ENCODE assay signal across 8 cellular contexts in genomic region chr5:138542956-138543729, GRCh38. TPM values are rescaled to one million over a fixed set of nuclear protein-coding genes. Genes with fewer than 3 reads are reported as not detected.
DNase-seq lines count a peak whose midpoint lies in the region; ATAC-seq, FAIRE-seq and TF ChIP-seq lines count a peak whose summit lies in the region.

Gene ETF1, minus strand, starts transcription at chr5:138543236. Its CDS starts 318 bp downstream, at chr5:138542918.

- peak; percentile 96 to 97 for DNase-seq in AML-193 (lab: John Stamatoyannopoulos, UW)
- peak; percentile 92 for DNase-seq in NCI-H510A treated with DMSO at 0.1 percent for 48 hours (lab: John Stamatoyannopoulos, UW)
- peak; percentile 97 to 98 for DNase-seq in activated CD4-positive, alpha-beta T cell treated with anti-CD3 and anti-CD28 coated beads for 24 hours (ENCODE audit: low read depth in 2 of 2)
- DNase-seq in chondrocyte (ENCODE audit: low spot score) = peak; percentile 100
- DNase-seq in kidney = peak; percentile 100
- peak; percentile 100 for DNase-seq in stimulated activated CD4-positive, alpha-beta T cell treated with anti-CD3 and anti-CD28 coated beads, Interleukin-15, amount 100 ng/mL, for 24 hours

- peak; percentile 68 for TF ChIP-seq POLR2A in GM19193 (IDR thresholded peaks at IDR 0.05; ENCODE audit: extremely low read depth, insufficient read depth, insufficient read length)

- no peaks in the 10 kb centered on the region for H3K9me3 ChIP-seq in kidney (ENCODE audit: control insufficient read depth in 1 of 2, low read length in 2 of 2)

- intact Hi-C loops in kidney (cut with DNase I) = no loop called here

- no peaks in the 10 kb centered on the region for H3K27me3 Mint-ChIP-seq in chondrocyte (ENCODE audit: low read depth)

- H3K27ac ChIP-seq in kidney (ENCODE audit: low read depth in 2 of 2, low read length in 2 of 2) = peak within 1 kb of the TSS; percentile 99 to 100

- no peaks in the 10 kb centered on the region for H3K9me3 Mint-ChIP-seq in chondrocyte (ENCODE audit: low read depth)

- peak; percentile 94 for ATAC-seq in HG03439 (IDR thresholded peaks at IDR 0.05; ENCODE audit: unreplicated experiment)

- peak within 1 kb of the TSS; percentile 99 to 100 for H3K9ac ChIP-seq in kidney (ENCODE audit: low read length in 2 of 2)

- H3K27ac Mint-ChIP-seq in chondrocyte (ENCODE audit: unreplicated experiment) = peak within 1 kb of the TSS; percentile 100

- H3K4me3 ChIP-seq in kidney (ENCODE audit: low read length in 2 of 2) = peak within 1 kb of the TSS; percentile 98

- no peaks in the 10 kb centered on the region for H3K36me3 Mint-ChIP-seq in chondrocyte (ENCODE audit: low read depth)

- H3K36me3 ChIP-seq in kidney (ENCODE audit: control insufficient read depth in 1 of 2, insufficient read depth in 2 of 2, low read length in 2 of 2) = peaks cover 0 to 4% of the 10 kb centered on the region in 2 donors

- TF ChIP-seq CTCF in chondrocyte (IDR thresholded peaks at IDR 0.05) (no peak), kidney (IDR thresholded peaks at IDR 0.05; ENCODE audit: borderline replicate concordance, extremely low read depth, insufficient read depth) (peak; percentile 20)

- H3K4me1 Mint-ChIP-seq in chondrocyte (ENCODE audit: low read depth) = peaks cover 52% of the 10 kb centered on the region

- peak within 1 kb of the TSS; percentile 98 for H3K4me3 Mint-ChIP-seq in chondrocyte (ENCODE audit: unreplicated experiment)

- FAIRE-seq in kidney (lab: Jason Lieb, UNC) = peak; percentile 97

- H3K4me1 ChIP-seq in kidney (ENCODE audit: control insufficient read depth in 1 of 2, insufficient read depth in 1 of 2, low read depth in 1 of 2, low read length in 2 of 2) = peaks cover 19 to 30% of the 10 kb centered on the region in 2 donors

RNA-seq across cellular contexts. Expression of gene ETF1, which starts in this region (rescaled TPM):
- total RNA-seq in chondrocyte (85.2 to 92.1 TPM (median 88.6 TPM) in 3 replicates), kidney (85.6 TPM)
- 37.5 TPM for polyA plus RNA-seq in kidney (ENCODE audit: insufficient read depth, low read depth, low replicate concordance)

Comparison
In these comparisons a context has a peak if more than half of its experiments do, and no peak if none do; other contexts are left out.
1. Peak in every context shown above with its lines: DNase-seq, ATAC-seq, H3K4me3 ChIP-seq and H3K27ac ChIP-seq.